Comparison of ENCODE assay signal across 8 cellular contexts in the genomic region with DNA sequence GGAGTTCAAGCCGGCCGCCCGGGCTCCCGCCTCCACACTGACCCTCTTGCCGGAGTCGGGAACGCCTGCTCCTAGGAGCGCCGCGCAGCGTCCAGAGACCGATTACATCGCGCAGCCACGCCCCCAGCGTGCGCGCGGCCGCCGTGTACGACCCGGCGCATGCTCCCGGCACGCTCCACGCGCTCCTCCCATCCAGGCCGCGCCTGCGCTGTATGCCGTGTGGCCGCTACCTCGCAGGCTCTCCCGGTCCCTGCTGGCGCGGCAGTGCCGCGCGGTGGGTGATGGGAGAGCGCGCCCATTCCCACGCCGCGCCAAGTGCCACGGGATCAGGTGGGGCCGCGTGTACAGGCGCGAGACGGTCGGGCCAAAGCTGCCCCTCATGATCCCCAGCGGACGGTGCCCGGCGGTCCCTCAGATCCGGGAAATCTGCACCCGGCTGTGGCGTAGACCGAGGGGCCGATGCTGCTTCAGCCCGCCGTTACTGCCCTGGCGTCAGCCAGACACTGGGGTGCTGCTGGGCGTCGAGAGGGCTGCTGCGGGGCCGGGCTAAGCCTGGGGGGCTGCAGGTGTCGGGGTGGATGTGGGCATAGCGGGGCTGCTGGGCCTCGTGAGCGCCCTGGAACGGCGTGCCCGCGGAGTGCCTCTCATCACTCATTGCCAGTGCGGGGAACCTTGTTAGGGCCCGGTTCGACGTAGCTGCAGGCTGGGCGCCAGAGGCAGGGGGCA. TPM values are rescaled to one million over a fixed set of nuclear protein-coding genes. Genes with fewer than 3 reads are reported as not detected.
DNase-seq lines count a peak whose midpoint lies in the region; ATAC-seq and TF ChIP-seq lines count a peak whose summit lies in the region.

A gene with protein sequence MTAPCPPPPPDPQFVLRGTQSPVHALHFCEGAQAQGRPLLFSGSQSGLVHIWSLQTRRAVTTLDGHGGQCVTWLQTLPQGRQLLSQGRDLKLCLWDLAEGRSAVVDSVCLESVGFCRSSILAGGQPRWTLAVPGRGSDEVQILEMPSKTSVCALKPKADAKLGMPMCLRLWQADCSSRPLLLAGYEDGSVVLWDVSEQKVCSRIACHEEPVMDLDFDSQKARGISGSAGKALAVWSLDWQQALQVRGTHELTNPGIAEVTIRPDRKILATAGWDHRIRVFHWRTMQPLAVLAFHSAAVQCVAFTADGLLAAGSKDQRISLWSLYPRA (minus strand): TSS at position 97 of the 726 bp plus-strand sequence. CDS start 33,519 bp downstream, outside the sequence.
A gene with protein sequence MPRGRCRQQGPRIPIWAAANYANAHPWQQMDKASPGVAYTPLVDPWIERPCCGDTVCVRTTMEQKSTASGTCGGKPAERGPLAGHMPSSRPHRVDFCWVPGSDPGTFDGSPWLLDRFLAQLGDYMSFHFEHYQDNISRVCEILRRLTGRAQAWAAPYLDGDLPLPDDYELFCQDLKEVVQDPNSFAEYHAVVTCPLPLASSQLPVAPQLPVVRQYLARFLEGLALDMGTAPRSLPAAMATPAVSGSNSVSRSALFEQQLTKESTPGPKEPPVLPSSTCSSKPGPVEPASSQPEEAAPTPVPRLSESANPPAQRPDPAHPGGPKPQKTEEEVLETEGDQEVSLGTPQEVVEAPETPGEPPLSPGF (minus strand): TSS at position 97 of the 726 bp plus-strand sequence. CDS start 2,613 bp downstream, outside the sequence.

- H3K4me1 Mint-ChIP-seq in progenitor cell of endocrine pancreas (ENCODE audit: low read depth) = peaks cover 30% of the 10 kb centered on the region

- DNase-seq in NCI-H146 treated with DMSO at 0.1 percent for 48 hours (lab: John Stamatoyannopoulos, UW; ENCODE audit: unreplicated experiment) = peak; percentile 75
- peak; percentile 93 to 97 (median 94) for DNase-seq in T-helper 1 cell
- peak; percentile 90 for DNase-seq in amniotic stem cell (lab: John Stamatoyannopoulos, UW)
- DNase-seq in left ventricle myocardium inferior = peak; percentile 98
- DNase-seq in progenitor cell of endocrine pancreas (ENCODE audit: low spot score, unreplicated experiment) = peak; percentile 94
- DNase-seq in ureter (ENCODE audit: low spot score) = peak; percentile 97

- H3K36me3 Mint-ChIP-seq in progenitor cell of endocrine pancreas (ENCODE audit: insufficient read depth) = peaks cover 12% of the 10 kb centered on the region

- H3K4me3 ChIP-seq in left ventricle myocardium inferior = peak within 1 kb of the TSS; percentile 87

- peak within 1 kb of the TSS; percentile 95 for H3K27ac Mint-ChIP-seq in progenitor cell of endocrine pancreas

- TF ChIP-seq POLR2A in GM15510 (IDR thresholded peaks at IDR 0.05; ENCODE audit: borderline replicate concordance, extremely low read depth, insufficient read length) = peak; percentile 97

- intact Hi-C loops in left ventricle myocardium inferior (cut with micrococcal nuclease) = no loop called here

- peaks cover 37% of the 10 kb centered on the region for H3K4me1 ChIP-seq in left ventricle myocardium inferior

- H3K27me3 ChIP-seq in left ventricle myocardium inferior (ENCODE audit: low read depth) = no peaks in the 10 kb centered on the region

- peak within 1 kb of the TSS; percentile 91 for H3K4me3 Mint-ChIP-seq in progenitor cell of endocrine pancreas (ENCODE audit: low read depth)

- TF ChIP-seq CTCF in left ventricle myocardium inferior (IDR thresholded peaks at IDR 0.05; ENCODE audit: borderline replicate concordance) (peak; percentile 13), progenitor cell of endocrine pancreas (IDR thresholded peaks at IDR 0.05; ENCODE audit: unreplicated experiment) (peak; percentile 30)

- H3K27ac ChIP-seq in left ventricle myocardium inferior (replicated peaks) = peak within 1 kb of the TSS; percentile 97

- peaks cover 23% of the 10 kb centered on the region for H3K36me3 ChIP-seq in left ventricle myocardium inferior

- no peaks in the 10 kb centered on the region for H3K27me3 Mint-ChIP-seq in progenitor cell of endocrine pancreas

- ATAC-seq in HG02884 (IDR thresholded peaks at IDR 0.05; ENCODE audit: unreplicated experiment) = peak; percentile 61

- H3K9me3 Mint-ChIP-seq in progenitor cell of endocrine pancreas (ENCODE audit: low read depth) = peaks cover 5% of the 10 kb centered on the region

- no peaks in the 10 kb centered on the region for H3K9me3 ChIP-seq in left ventricle myocardium inferior (replicated peaks)

RNA-seq across cellular contexts. Expression of the first gene that starts in this region (rescaled TPM):
- total RNA-seq in left ventricle myocardium inferior = 2.9 TPM
- 9.0 and 9.9 TPM in 2 replicates for total RNA-seq in progenitor cell of endocrine pancreas
- 6.0 TPM for total RNA-seq in ureter

RNA-seq across cellular contexts. Expression of the second gene that starts in this region (rescaled TPM):
- total RNA-seq in left ventricle myocardium inferior = 6.6 TPM
- 27.2 and 27.4 TPM in 2 replicates for total RNA-seq in progenitor cell of endocrine pancreas
- total RNA-seq in ureter = 28.6 TPM

Comparison
In these comparisons a context has a peak if more than half of its experiments do, and no peak if none do; other contexts are left out.
1. Peak in every context shown above with its lines: DNase-seq, ATAC-seq, H3K4me3 ChIP-seq and H3K27ac ChIP-seq.